12 cellular contexts compared by ENCODE assay signal in the genomic region with DNA sequence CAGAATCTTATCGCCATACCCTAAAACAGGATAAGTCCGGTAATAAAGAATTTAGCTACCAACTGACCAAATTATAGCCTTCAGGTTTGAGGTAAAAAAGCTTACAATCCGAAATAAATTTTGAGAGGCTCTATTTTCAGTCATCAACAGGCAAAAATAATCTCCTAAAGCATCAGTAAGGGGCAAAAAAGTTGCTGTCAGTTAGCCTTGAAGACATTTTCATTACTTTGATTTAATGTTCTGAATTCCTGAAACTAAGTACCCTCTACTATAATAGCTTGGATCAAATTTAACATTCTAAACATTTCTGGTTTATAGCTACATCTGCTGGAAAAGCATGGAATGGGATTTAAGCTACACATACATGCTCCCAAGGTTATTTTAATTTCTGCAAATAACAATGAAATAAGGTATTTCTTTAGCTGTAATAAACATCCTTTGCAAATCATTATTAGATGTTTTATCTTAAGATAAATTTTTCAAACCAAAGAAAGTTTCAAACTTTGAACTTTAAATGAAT.
DNase-seq lines count a peak whose midpoint lies in the region; ATAC-seq and TF ChIP-seq lines count a peak whose summit lies in the region.
"Had no signal": no experiment of that assay in that cellular context is flagged by ENCODE, and none has a peak within 500 bp of the region (broad histone marks: within the 10 kb centered on the region; RNA-seq: fewer than 3 reads in every experiment).

No MANE protein-coding gene starts in this region.

- TF ChIP-seq CTCF in RWPE1 (conservative IDR thresholded peaks at IDR 0.05; ENCODE audit: low read depth) (peak; percentile 56; the same call in 1 of the 2 replicates), retinal pigment epithelial cell (conservative IDR thresholded peaks at IDR 0.05; ENCODE audit: low read depth, low read length) (peak; percentile 56)

- no peaks in the 10 kb centered on the region for H3K9me3 Mint-ChIP-seq in activated naive CD8-positive, alpha-beta T cell treated with anti-CD3 and anti-CD28 coated beads, Interleukin-2, amount 50 U/mL, for 24 hours
- H3K9me3 Mint-ChIP-seq in activated naive CD8-positive, alpha-beta T cell treated with anti-CD3 and anti-CD28 coated beads for 36 hours = no peaks in the 10 kb centered on the region

- H3K27me3 Mint-ChIP-seq in activated naive CD8-positive, alpha-beta T cell treated with anti-CD3 and anti-CD28 coated beads, Interleukin-2, amount 50 U/mL, for 24 hours = no peaks in the 10 kb centered on the region
- no peaks in the 10 kb centered on the region for H3K27me3 Mint-ChIP-seq in activated naive CD8-positive, alpha-beta T cell treated with anti-CD3 and anti-CD28 coated beads for 36 hours

- peaks cover 1% of the 10 kb centered on the region for H3K36me3 Mint-ChIP-seq in activated naive CD8-positive, alpha-beta T cell treated with anti-CD3 and anti-CD28 coated beads, Interleukin-2, amount 50 U/mL, for 24 hours (ENCODE audit: low read depth)
- H3K36me3 Mint-ChIP-seq in activated naive CD8-positive, alpha-beta T cell treated with anti-CD3 and anti-CD28 coated beads for 36 hours = peaks cover 2% of the 10 kb centered on the region

- H3K4me3 Mint-ChIP-seq in activated naive CD8-positive, alpha-beta T cell treated with anti-CD3 and anti-CD28 coated beads, Interleukin-2, amount 50 U/mL, for 24 hours = no peak overlapping the region
- H3K4me3 Mint-ChIP-seq in activated naive CD8-positive, alpha-beta T cell treated with anti-CD3 and anti-CD28 coated beads for 36 hours = no peak overlapping the region

- H3K27ac Mint-ChIP-seq in activated naive CD8-positive, alpha-beta T cell treated with anti-CD3 and anti-CD28 coated beads, Interleukin-2, amount 50 U/mL, for 24 hours = no peak overlapping the region
- no peak overlapping the region for H3K27ac Mint-ChIP-seq in activated naive CD8-positive, alpha-beta T cell treated with anti-CD3 and anti-CD28 coated beads for 36 hours

- no peaks in the 10 kb centered on the region for H3K4me1 Mint-ChIP-seq in activated naive CD8-positive, alpha-beta T cell treated with anti-CD3 and anti-CD28 coated beads, Interleukin-2, amount 50 U/mL, for 24 hours
- no peaks in the 10 kb centered on the region for H3K4me1 Mint-ChIP-seq in activated naive CD8-positive, alpha-beta T cell treated with anti-CD3 and anti-CD28 coated beads for 36 hours

- CTCF ChIA-PET in RWPE1 (lab: Yijun Ruan, JAX) = interaction anchor here (0.6 to 0.8 kb wide), 2 partner anchors 844 to 997 kb away, joined by 3 read pairs; no protein-coding TSS in a partner anchor

- H3K27ac ChIP-seq in RWPE1 = no peak overlapping the region

- POLR2A ChIA-PET in RWPE1 (lab: Yijun Ruan, JAX; ENCODE audit: low non-redundant PET) = no interaction called here

- peak; percentile 12 for DNase-seq in DMS 273 (lab: John Stamatoyannopoulos, UW; ENCODE audit: unreplicated experiment)
- no peak for DNase-seq in DMS 273 treated with DMSO at 0.1 percent for 48 hours (lab: John Stamatoyannopoulos, UW)
- DNase-seq in RWPE1 (ENCODE audit: low spot score) = peak; percentile 5
- DNase-seq in fibroblast of gingiva (ENCODE audit: low read depth) = peak; percentile 16
- DNase-seq in retinal pigment epithelial cell (ENCODE audit: low read depth) = no peak
- no peak for DNase-seq in occipital lobe (lab: John Stamatoyannopoulos, UW)
- no peak for DNase-seq in activated naive CD8-positive, alpha-beta T cell treated with anti-CD3 and anti-CD28 coated beads, Interleukin-2, amount 50 U/mL, for 24 hours
- DNase-seq in activated naive CD8-positive, alpha-beta T cell treated with anti-CD3 and anti-CD28 coated beads for 36 hours = no peak
- DNase-seq: 8988T, erythroblast, mesendoderm, NCI-H1105 had no signal

- H3K4me3 ChIP-seq in retinal pigment epithelial cell (ENCODE audit: low read length) = no peak overlapping the region

- no peak for ATAC-seq in activated naive CD8-positive, alpha-beta T cell treated with anti-CD3 and anti-CD28 coated beads, Interleukin-2, amount 50 U/mL, for 24 hours

Comparison
In these comparisons a context has a peak if more than half of its experiments do, and no peak if none do; other contexts are left out.
1. DNase-seq: peak in DMS 273 (single experiment), RWPE1 (single experiment) and fibroblast of gingiva (single experiment); none in DMS 273 treated with DMSO at 0.1 percent for 48 hours (single experiment), retinal pigment epithelial cell (single experiment), occipital lobe (single experiment), activated naive CD8-positive, alpha-beta T cell treated with anti-CD3 and anti-CD28 coated beads, Interleukin-2, amount 50 U/mL, for 24 hours (single experiment) and activated naive CD8-positive, alpha-beta T cell treated with anti-CD3 and anti-CD28 coated beads for 36 hours (single experiment).